ENCODE assay signal across 8 cellular contexts in genomic region chr17:7177954-7178477, GRCh38. TPM values are rescaled to one million over a fixed set of nuclear protein-coding genes. Genes with fewer than 3 reads are reported as not detected.
DNase-seq lines count a peak whose midpoint lies in the region; ATAC-seq, FAIRE-seq and TF ChIP-seq lines count a peak whose summit lies in the region.

No MANE protein-coding gene starts in this region.

- peaks cover 7% of the 10 kb centered on the region for H3K27me3 Mint-ChIP-seq in activated T-helper 2 cell treated with anti-CD3 and anti-CD28 coated beads, Interferon-gamma antibody, Interleukin-2, Interleukin-4, amounts not matched to agents 10 μg/mL and 5 μg/mL and 100 μg/mL, durations not matched to agents 14 hours and 24 hours and 36 hours (ENCODE audit: low read depth)

- no peaks in the 10 kb centered on the region for H3K36me3 Mint-ChIP-seq in activated T-helper 2 cell treated with anti-CD3 and anti-CD28 coated beads, Interferon-gamma antibody, Interleukin-2, Interleukin-4, amounts not matched to agents 10 μg/mL and 5 μg/mL and 100 μg/mL, durations not matched to agents 14 hours and 24 hours and 36 hours (ENCODE audit: low read depth)

- H3K27ac Mint-ChIP-seq in activated T-helper 2 cell treated with anti-CD3 and anti-CD28 coated beads, Interferon-gamma antibody, Interleukin-2, Interleukin-4, amounts not matched to agents 10 μg/mL and 5 μg/mL and 100 μg/mL, durations not matched to agents 14 hours and 24 hours and 36 hours = no peak overlapping the region

- dilution Hi-C loops in keratinocyte (cut with MboI; ENCODE audit: extremely low pct_ligation_motif_present, low sequenced_read_pairs) = no loop called here

- TF ChIP-seq CTCF in AG09309 (IDR thresholded peaks at IDR 0.05; ENCODE audit: control insufficient read depth, insufficient read depth, low read depth, low read length, missing control alignments) = no peak
- TF ChIP-seq CTCF in keratinocyte (optimal IDR thresholded peaks at IDR 0.05 in 1 of 3, IDR thresholded peaks at IDR 0.05 in 1 of 3, conservative IDR thresholded peaks at IDR 0.05 in 1 of 3; ENCODE audit: extremely low read depth in 1 of 3, insufficient read depth in 2 of 3, low read length in 3 of 3) = no peak
- TF ChIP-seq CTCF in upper lobe of right lung (IDR thresholded peaks at IDR 0.05) = no peak

- H3K9me1 ChIP-seq in keratinocyte (ENCODE audit: control insufficient read depth, extremely low read depth, insufficient read depth, low read length) = no peaks in the 10 kb centered on the region

- H3K4me1 Mint-ChIP-seq in activated T-helper 2 cell treated with anti-CD3 and anti-CD28 coated beads, Interferon-gamma antibody, Interleukin-2, Interleukin-4, amounts not matched to agents 10 μg/mL and 5 μg/mL and 100 μg/mL, durations not matched to agents 14 hours and 24 hours and 36 hours (ENCODE audit: low read depth) = peaks cover 9% of the 10 kb centered on the region

- H3K36me3 ChIP-seq in HUES64 (ENCODE audit: insufficient read depth, low read length) = no peaks in the 10 kb centered on the region
- H3K36me3 ChIP-seq in keratinocyte (ENCODE audit: control insufficient read depth in 2 of 2, extremely low read depth in 1 of 2, insufficient read depth in 2 of 2, low read length in 2 of 2) = no peaks in the 10 kb centered on the region
- H3K36me3 ChIP-seq in upper lobe of right lung = no peaks in the 10 kb centered on the region

- peak overlapping the region; percentile 45 for H3K9ac ChIP-seq in HUES64 (ENCODE audit: low read depth, low read length)
- H3K9ac ChIP-seq in keratinocyte (ENCODE audit: control insufficient read depth, extremely low read depth, insufficient read depth, low read length) = peak overlapping the region; percentile 5

- H3K9me3 ChIP-seq in HUES64 (ENCODE audit: insufficient read depth, low read depth, low read length) = no peaks in the 10 kb centered on the region
- no peaks in the 10 kb centered on the region for H3K9me3 ChIP-seq in keratinocyte (ENCODE audit: control insufficient read depth, low read depth, low read length)
- H3K9me3 ChIP-seq in upper lobe of right lung = no peaks in the 10 kb centered on the region

- 8% methylated on average over 8 of the region's 18 CpGs for WGBS in HUES64

- ATAC-seq in upper lobe of right lung (peak; percentile 9), HG03439 (IDR thresholded peaks at IDR 0.05; ENCODE audit: unreplicated experiment) (no peak), GM19328 (IDR thresholded peaks at IDR 0.05; ENCODE audit: unreplicated experiment) (no peak)

- 0 out of 2 replicates have a peak, but pooled peaks cover 4% of the 10 kb centered on the region for H3K4me1 ChIP-seq in HUES64 (ENCODE audit: insufficient read depth, low read length)
- H3K4me1 ChIP-seq in keratinocyte (ENCODE audit: control insufficient read depth, extremely low read depth, insufficient read depth, low read length) = peaks cover 7% of the 10 kb centered on the region
- H3K4me1 ChIP-seq in upper lobe of right lung = peaks cover 12% of the 10 kb centered on the region

- H3K4me3 Mint-ChIP-seq in activated T-helper 2 cell treated with anti-CD3 and anti-CD28 coated beads, Interferon-gamma antibody, Interleukin-2, Interleukin-4, amounts not matched to agents 10 μg/mL and 5 μg/mL and 100 μg/mL, durations not matched to agents 14 hours and 24 hours and 36 hours (ENCODE audit: low read depth) = peak overlapping the region; percentile 64

- H3K4me3 ChIP-seq in AG09309 (ENCODE audit: control insufficient read depth, low read depth, low read length) = peak overlapping the region; percentile 47
- H3K4me3 ChIP-seq in HUES64 (ENCODE audit: low read length) = peak overlapping the region; percentile 70
- H3K4me3 ChIP-seq in keratinocyte (ENCODE audit: control insufficient read depth in 2 of 3, extremely low read depth in 1 of 3, insufficient read depth in 2 of 3, low read depth in 1 of 3, low read length in 3 of 3) = peak overlapping the region in 1 of 3 experiments; percentile 29
- H3K4me3 ChIP-seq in upper lobe of right lung = peak overlapping the region; percentile 47

- H3K9me3 Mint-ChIP-seq in activated T-helper 2 cell treated with anti-CD3 and anti-CD28 coated beads, Interferon-gamma antibody, Interleukin-2, Interleukin-4, amounts not matched to agents 10 μg/mL and 5 μg/mL and 100 μg/mL, durations not matched to agents 14 hours and 24 hours and 36 hours = no peaks in the 10 kb centered on the region

- no peaks in the 10 kb centered on the region for H3K79me2 ChIP-seq in keratinocyte (ENCODE audit: control insufficient read depth, insufficient read depth, low read length)

- no peaks in the 10 kb centered on the region for H4K20me1 ChIP-seq in keratinocyte (ENCODE audit: control insufficient read depth, extremely low read depth, insufficient read depth, low read length)

- no peak for DNase-seq in AG09309 (ENCODE audit: low read depth)
- DNase-seq in activated T-helper 2 cell treated with anti-CD3 and anti-CD28 coated beads, Interferon-gamma antibody, Interleukin-2, Interleukin-4, amounts not matched to agents 10 μg/mL and 5 μg/mL and 100 μg/mL, durations not matched to agents 14 hours and 24 hours and 36 hours (ENCODE audit: low spot score) = no peak
- no peak for DNase-seq in keratinocyte (ENCODE audit: low read depth, low spot score)
- no peak for DNase-seq in upper lobe of right lung
- no peak for DNase-seq in COR-L47 (lab: John Stamatoyannopoulos, UW)

- H3K27ac ChIP-seq in HUES64 (ENCODE audit: low read depth, low read length) (no peak overlapping the region), keratinocyte (ENCODE audit: control insufficient read depth, insufficient read depth, low read length) (no peak overlapping the region), upper lobe of right lung (no peak overlapping the region)

- H3K4me2 ChIP-seq in keratinocyte (ENCODE audit: control insufficient read depth, extremely low read depth, insufficient read depth, low read depth, low read length) = peak overlapping the region; percentile 61

- no peak for FAIRE-seq in keratinocyte (lab: Jason Lieb, UNC)

- intact Hi-C loops in activated T-helper 2 cell treated with anti-CD3 and anti-CD28 coated beads, Interferon-gamma antibody, Interleukin-2, Interleukin-4, amounts not matched to agents 10 μg/mL and 5 μg/mL and 100 μg/mL, durations not matched to agents 14 hours and 24 hours and 36 hours (cut with micrococcal nuclease) = loop anchor here (2.0 kb wide), 1 partner anchor 131 kb away; no protein-coding TSS in a partner anchor
- intact Hi-C loops in upper lobe of right lung (cut with DNase I) = no loop called here

- H3K27me3 ChIP-seq in HUES64 (ENCODE audit: insufficient read depth, low read length) (peaks cover 36% of the 10 kb centered on the region), keratinocyte (ENCODE audit: control insufficient read depth, extremely low read depth, insufficient read depth, low read length) (peaks cover 22% of the 10 kb centered on the region), upper lobe of right lung (no peaks in the 10 kb centered on the region)

- no peak overlapping the region for H2AFZ ChIP-seq in keratinocyte (ENCODE audit: control insufficient read depth, low read length)

RNA-seq across cellular contexts. Expression of gene ASGR1, which starts 1.2 kb away (rescaled TPM):
- polyA plus RNA-seq in HUES64 (2013, experiment 1 of 2) = 8.3 TPM
- 12.5 TPM for polyA plus RNA-seq in HUES64 (2013, experiment 2 of 2)
- 1.7 and 1.8 TPM in 2 replicates for total RNA-seq in activated T-helper 2 cell treated with anti-CD3 and anti-CD28 coated beads, Interferon-gamma antibody, Interleukin-2, Interleukin-4, amounts not matched to agents 10 μg/mL and 5 μg/mL and 100 μg/mL, durations not matched to agents 14 hours and 24 hours and 36 hours
- polyA plus RNA-seq in keratinocyte = 0.12 to 0.22 TPM (median 0.18 TPM) in 3 replicates
- polyA plus RNA-seq in keratinocyte (2011; ENCODE audit: low read depth) = 0.91 TPM
- polyA plus RNA-seq in keratinocyte (2011; cell fraction: cytosol; rRNA removed) = 0.08 TPM in 1 of 2 replicates, not detected in the other
- polyA plus RNA-seq in keratinocyte (2011; cell fraction: nucleus; rRNA removed) = 0.96 and 2.1 TPM in 2 replicates
- 0.17 and 0.96 TPM in 2 replicates for polyA plus RNA-seq in keratinocyte (2012; ENCODE audit: low replicate concordance)
- polyA minus RNA-seq in keratinocyte = not detected in 3 replicates
- polyA minus RNA-seq in keratinocyte (2011; cell fraction: cytosol; rRNA and poly(A)+ RNA removed) = not detected
- 0.32 and 1.2 TPM in 2 replicates for polyA minus RNA-seq in keratinocyte (2011; cell fraction: nucleus; rRNA and poly(A)+ RNA removed)
- 4.3 TPM for total RNA-seq in upper lobe of right lung

RNA-seq across cellular contexts. Expression of gene DLG4, which starts 41.6 kb away (rescaled TPM):
- 23.6 TPM for polyA plus RNA-seq in HUES64 (2013, experiment 1 of 2)
- 26.2 TPM for polyA plus RNA-seq in HUES64 (2013, experiment 2 of 2)
- total RNA-seq in activated T-helper 2 cell treated with anti-CD3 and anti-CD28 coated beads, Interferon-gamma antibody, Interleukin-2, Interleukin-4, amounts not matched to agents 10 μg/mL and 5 μg/mL and 100 μg/mL, durations not matched to agents 14 hours and 24 hours and 36 hours = 10.5 and 10.6 TPM in 2 replicates
- polyA plus RNA-seq in keratinocyte = 4.5 to 7.2 TPM (median 5.5 TPM) in 3 replicates
- polyA plus RNA-seq in keratinocyte (2011; ENCODE audit: low read depth) = 2.0 TPM
- polyA plus RNA-seq in keratinocyte (2011; cell fraction: cytosol; rRNA removed) = 2.5 and 5.6 TPM in 2 replicates
- 18.1 and 23.3 TPM in 2 replicates for polyA plus RNA-seq in keratinocyte (2011; cell fraction: nucleus; rRNA removed)
- polyA plus RNA-seq in keratinocyte (2012; ENCODE audit: low replicate concordance) = 3.8 and 7.9 TPM in 2 replicates
- 4.7 to 19.3 TPM (median 5.7 TPM) in 3 replicates for polyA minus RNA-seq in keratinocyte
- polyA minus RNA-seq in keratinocyte (2011; cell fraction: cytosol; rRNA and poly(A)+ RNA removed) = 9.2 TPM
- 4.5 and 7.7 TPM in 2 replicates for polyA minus RNA-seq in keratinocyte (2011; cell fraction: nucleus; rRNA and poly(A)+ RNA removed)
- total RNA-seq in upper lobe of right lung = 30.7 TPM

RNA-seq across cellular contexts. Expression of gene ACADVL, which starts 41.7 kb away (rescaled TPM):
- 115 TPM for polyA plus RNA-seq in HUES64 (2013, experiment 1 of 2)
- 121 TPM for polyA plus RNA-seq in HUES64 (2013, experiment 2 of 2)
- total RNA-seq in activated T-helper 2 cell treated with anti-CD3 and anti-CD28 coated beads, Interferon-gamma antibody, Interleukin-2, Interleukin-4, amounts not matched to agents 10 μg/mL and 5 μg/mL and 100 μg/mL, durations not matched to agents 14 hours and 24 hours and 36 hours = 492 and 503 TPM in 2 replicates
- 300 to 633 TPM (median 301 TPM) in 3 replicates for polyA plus RNA-seq in keratinocyte
- 320 TPM for polyA plus RNA-seq in keratinocyte (2011; ENCODE audit: low read depth)
- 104 and 182 TPM in 2 replicates for polyA plus RNA-seq in keratinocyte (2011; cell fraction: cytosol; rRNA removed)
- 2,509 and 2,890 TPM in 2 replicates for polyA plus RNA-seq in keratinocyte (2011; cell fraction: nucleus; rRNA removed)
- 288 and 791 TPM in 2 replicates for polyA plus RNA-seq in keratinocyte (2012; ENCODE audit: low replicate concordance)
- polyA minus RNA-seq in keratinocyte = 244 to 273 TPM (median 251 TPM) in 3 replicates
- polyA minus RNA-seq in keratinocyte (2011; cell fraction: cytosol; rRNA and poly(A)+ RNA removed) = 158 TPM
- polyA minus RNA-seq in keratinocyte (2011; cell fraction: nucleus; rRNA and poly(A)+ RNA removed) = 250 and 252 TPM in 2 replicates
- 544 TPM for total RNA-seq in upper lobe of right lung

RNA-seq across cellular contexts. Expression of gene DVL2, which starts 56.3 kb away (rescaled TPM):
- polyA plus RNA-seq in HUES64 (2013, experiment 1 of 2) = 42.7 TPM
- polyA plus RNA-seq in HUES64 (2013, experiment 2 of 2) = 48.1 TPM
- 69.7 and 73.1 TPM in 2 replicates for total RNA-seq in activated T-helper 2 cell treated with anti-CD3 and anti-CD28 coated beads, Interferon-gamma antibody, Interleukin-2, Interleukin-4, amounts not matched to agents 10 μg/mL and 5 μg/mL and 100 μg/mL, durations not matched to agents 14 hours and 24 hours and 36 hours
- polyA plus RNA-seq in keratinocyte = 3.7 to 6.3 TPM (median 4.7 TPM) in 3 replicates
- polyA plus RNA-seq in keratinocyte (2011; ENCODE audit: low read depth) = 37.4 TPM
- polyA plus RNA-seq in keratinocyte (2011; cell fraction: cytosol; rRNA removed) = 2.5 and 4.6 TPM in 2 replicates
- polyA plus RNA-seq in keratinocyte (2011; cell fraction: nucleus; rRNA removed) = 13.5 and 19.5 TPM in 2 replicates
- 18.0 and 25.1 TPM in 2 replicates for polyA plus RNA-seq in keratinocyte (2012; ENCODE audit: low replicate concordance)
- polyA minus RNA-seq in keratinocyte = 9.5 to 27.7 TPM (median 17.8 TPM) in 3 replicates
- polyA minus RNA-seq in keratinocyte (2011; cell fraction: cytosol; rRNA and poly(A)+ RNA removed) = 8.4 TPM
- 11.5 and 17.1 TPM in 2 replicates for polyA minus RNA-seq in keratinocyte (2011; cell fraction: nucleus; rRNA and poly(A)+ RNA removed)
- 41.0 TPM for total RNA-seq in upper lobe of right lung
